8 cellular contexts compared by ENCODE assay signal in genomic region chr16:15024858-15025199, GRCh38. TPM values are rescaled to one million over a fixed set of nuclear protein-coding genes. Genes with fewer than 3 reads are reported as not detected.
A peak's percentile ranks its signal among the peaks of the same experiment; 100 is the strongest.
DNase-seq lines count a peak whose midpoint lies in the region; ATAC-seq and TF ChIP-seq lines count a peak whose summit lies in the region.
"Not testable (repeated sequence)": the region's sequence is repeated elsewhere in the genome, so short reads cannot be mapped to it uniquely, and the experiment has no call there.

No MANE protein-coding gene starts in this region.

- not testable (repeated sequence) for TF ChIP-seq POLR2A in tibial nerve (IDR thresholded peaks at IDR 0.05)

- H3K4me3 Mint-ChIP-seq in CD8-positive, alpha-beta T cell; activated T-cell treated with anti-CD3 and anti-CD28 coated beads, Interleukin-2, amount 50 U/mL, for 72 hours; central memory CD8-positive, alpha-beta T cell; glutamatergic neuron (ENCODE audit: unreplicated experiment); naive thymus-derived CD4-positive, alpha-beta T cell: not testable (repeated sequence)

- peaks cover 77% of the 10 kb centered on the region for H3K36me3 Mint-ChIP-seq in CD8-positive, alpha-beta T cell
- peaks cover 5 to 15% of the 10 kb centered on the region in 2 donors for H3K36me3 Mint-ChIP-seq in activated T-cell treated with anti-CD3 and anti-CD28 coated beads, Interleukin-2, amount 50 U/mL, for 72 hours (ENCODE audit: insufficient read depth in 2 of 2)
- H3K36me3 Mint-ChIP-seq in central memory CD8-positive, alpha-beta T cell (ENCODE audit: insufficient read depth): peaks cover 64% of the 10 kb centered on the region
- not testable (repeated sequence) for H3K36me3 Mint-ChIP-seq in glutamatergic neuron (ENCODE audit: unreplicated experiment)
- peaks cover 4 to 43% (median 26%) of the 10 kb centered on the region in 5 donors for H3K36me3 Mint-ChIP-seq in naive thymus-derived CD4-positive, alpha-beta T cell

- 61 to 78% methylated on average over 1 of the region's 1 CpG for WGBS in tibial nerve, 2 donors

- CTCF ChIA-PET in CD8-positive, alpha-beta T cell (lab: Charles Lee); naive thymus-derived CD4-positive, alpha-beta T cell (lab: Charles Lee): not testable (repeated sequence)

- not testable (repeated sequence) for H3K27me3 Mint-ChIP-seq in CD8-positive, alpha-beta T cell (ENCODE audit: low read depth); activated T-cell treated with anti-CD3 and anti-CD28 coated beads, Interleukin-2, amount 50 U/mL, for 72 hours (ENCODE audit: low read depth); central memory CD8-positive, alpha-beta T cell; glutamatergic neuron (ENCODE audit: unreplicated experiment); naive thymus-derived CD4-positive, alpha-beta T cell

- not testable (repeated sequence) for H3K9me3 ChIP-seq in CD8-positive, alpha-beta T cell (ENCODE audit: low read length); SJSA1 (replicated peaks); naive thymus-derived CD4-positive, alpha-beta T cell (ENCODE audit: control insufficient read depth in 2 of 3, low read length in 3 of 3); skeletal muscle tissue (ENCODE audit: control insufficient read depth in 3 of 3, low read length in 3 of 3); tibial nerve

- not testable (repeated sequence) for H3K4me3 ChIP-seq in CD8-positive, alpha-beta T cell (ENCODE audit: low read depth, low read length); SJSA1; naive thymus-derived CD4-positive, alpha-beta T cell (ENCODE audit: low read length); skeletal muscle tissue (ENCODE audit: low read length in 3 of 3); tibial nerve

- H3K9me3 Mint-ChIP-seq in CD8-positive, alpha-beta T cell; activated T-cell treated with anti-CD3 and anti-CD28 coated beads, Interleukin-2, amount 50 U/mL, for 72 hours; central memory CD8-positive, alpha-beta T cell; glutamatergic neuron (ENCODE audit: unreplicated experiment); naive thymus-derived CD4-positive, alpha-beta T cell: not testable (repeated sequence)

- peak in 1 of 7 experiments; percentile 35 for DNase-seq in CD8-positive, alpha-beta T cell
- not testable (repeated sequence) for DNase-seq in SJSA1 (ENCODE audit: low read depth in 1 of 2, low spot score in 2 of 2); activated T-cell treated with anti-CD3 and anti-CD28 coated beads, Interleukin-2, amount 50 U/mL, for 72 hours; central memory CD8-positive, alpha-beta T cell (ENCODE audit: low spot score in 2 of 2); glutamatergic neuron; naive thymus-derived CD4-positive, alpha-beta T cell; tibial nerve (ENCODE audit: low spot score in 2 of 2)

- H3K27ac ChIP-seq in CD8-positive, alpha-beta T cell (ENCODE audit: low read depth, low read length); naive thymus-derived CD4-positive, alpha-beta T cell (ENCODE audit: low read depth, low read length): not testable (repeated sequence)
- H3K27ac ChIP-seq in SJSA1: peak overlapping the region; percentile 63
- H3K27ac ChIP-seq in skeletal muscle tissue (ENCODE audit: low read depth, low read length): peak overlapping the region; percentile 13
- H3K27ac ChIP-seq in tibial nerve: peak overlapping the region in 3 of 4 donors; percentile 50 to 77 (median 71)

- POLR2A ChIA-PET in CD8-positive, alpha-beta T cell (lab: Charles Lee); naive thymus-derived CD4-positive, alpha-beta T cell (lab: Charles Lee): not testable (repeated sequence)

- peaks cover 22% of the 10 kb centered on the region for H3K36me3 ChIP-seq in CD8-positive, alpha-beta T cell (ENCODE audit: insufficient read depth, low read length)
- H3K36me3 ChIP-seq in SJSA1 (peaks cover 41% of the 10 kb centered on the region), skeletal muscle tissue (ENCODE audit: control insufficient read depth in 3 of 3, insufficient read depth in 3 of 3, low read length in 3 of 3) (peaks cover 15 to 21% (median 20%) of the 10 kb centered on the region in 3 donors), tibial nerve (peaks cover 0 to 64% (median 0%) of the 10 kb centered on the region in 3 donors)
- peaks cover 0 to 51% (median 0%) of the 10 kb centered on the region in 3 experiments for H3K36me3 ChIP-seq in naive thymus-derived CD4-positive, alpha-beta T cell (ENCODE audit: control insufficient read depth in 2 of 3, insufficient read depth in 3 of 3, low read length in 3 of 3)

- ATAC-seq in CD8-positive, alpha-beta T cell; activated T-cell treated with anti-CD3 and anti-CD28 coated beads, Interleukin-2, amount 50 U/mL, for 72 hours (replicated peaks in 1 of 2); central memory CD8-positive, alpha-beta T cell (replicated peaks; ENCODE audit: extremely low read depth, poor library complexity, severe bottlenecking); naive thymus-derived CD4-positive, alpha-beta T cell: not testable (repeated sequence)

- H3K9ac ChIP-seq in skeletal muscle tissue (ENCODE audit: low read depth in 1 of 3, low read length in 3 of 3): not testable (repeated sequence)

- H3K4me1 Mint-ChIP-seq in CD8-positive, alpha-beta T cell (ENCODE audit: low read depth): peaks cover 12% of the 10 kb centered on the region
- not testable (repeated sequence) for H3K4me1 Mint-ChIP-seq in activated T-cell treated with anti-CD3 and anti-CD28 coated beads, Interleukin-2, amount 50 U/mL, for 72 hours (ENCODE audit: low read depth)
- H3K4me1 Mint-ChIP-seq in central memory CD8-positive, alpha-beta T cell: peaks cover 39% of the 10 kb centered on the region
- peaks cover 16% of the 10 kb centered on the region for H3K4me1 Mint-ChIP-seq in glutamatergic neuron (ENCODE audit: low read depth, unreplicated experiment)
- H3K4me1 Mint-ChIP-seq in naive thymus-derived CD4-positive, alpha-beta T cell: peaks cover 7 to 15% (median 14%) of the 10 kb centered on the region in 7 donors

- not testable (repeated sequence) for H3K27me3 ChIP-seq in CD8-positive, alpha-beta T cell (ENCODE audit: insufficient read depth, low read length); SJSA1 (replicated peaks); naive thymus-derived CD4-positive, alpha-beta T cell (ENCODE audit: control insufficient read depth in 2 of 2, insufficient read depth in 2 of 2, low read length in 2 of 2); skeletal muscle tissue (ENCODE audit: control insufficient read depth in 3 of 3, insufficient read depth in 3 of 3, low read length in 3 of 3); tibial nerve

- TF ChIP-seq EP300 in tibial nerve (IDR thresholded peaks at IDR 0.05): not testable (repeated sequence)

- H3K4me1 ChIP-seq in CD8-positive, alpha-beta T cell (ENCODE audit: insufficient read depth, low read length); naive thymus-derived CD4-positive, alpha-beta T cell (ENCODE audit: control insufficient read depth in 2 of 2, insufficient read depth in 2 of 2, low read length in 2 of 2): not testable (repeated sequence)
- H3K4me1 ChIP-seq in SJSA1 (replicated peaks): peaks cover 14% of the 10 kb centered on the region
- H3K4me1 ChIP-seq in skeletal muscle tissue (ENCODE audit: control insufficient read depth in 3 of 3, insufficient read depth in 3 of 3, low read length in 3 of 3): peaks cover 23 to 40% (median 33%) of the 10 kb centered on the region in 3 donors
- H3K4me1 ChIP-seq in tibial nerve: peaks cover 0 to 46% (median 2%) of the 10 kb centered on the region in 4 donors

- peak overlapping the region; percentile 75 for H3K27ac Mint-ChIP-seq in CD8-positive, alpha-beta T cell
- H3K27ac Mint-ChIP-seq in activated T-cell treated with anti-CD3 and anti-CD28 coated beads, Interleukin-2, amount 50 U/mL, for 72 hours: peak overlapping the region; percentile 9
- H3K27ac Mint-ChIP-seq in central memory CD8-positive, alpha-beta T cell (ENCODE audit: low read depth): peak overlapping the region; percentile 77
- H3K27ac Mint-ChIP-seq in glutamatergic neuron (ENCODE audit: unreplicated experiment): peak overlapping the region; percentile 39
- peak overlapping the region in 7 of 9 donors; percentile 3 to 77 (median 55) for H3K27ac Mint-ChIP-seq in naive thymus-derived CD4-positive, alpha-beta T cell

- not testable (repeated sequence) for TF ChIP-seq CTCF in CD8-positive, alpha-beta T cell (IDR thresholded peaks at IDR 0.05); glutamatergic neuron (IDR thresholded peaks at IDR 0.05; ENCODE audit: partially characterized antibody, unreplicated experiment); tibial nerve (IDR thresholded peaks at IDR 0.05)

- intact Hi-C loops in CD8-positive, alpha-beta T cell (cut with DNase I, micrococcal nuclease): loop anchor here in 1 of 2 experiments (5.0 kb wide), 1 partner anchor 63 kb away; no protein-coding TSS in a partner anchor
- intact Hi-C loops in naive thymus-derived CD4-positive, alpha-beta T cell (cut with micrococcal nuclease): not testable (repeated sequence)

RNA-seq across cellular contexts. Expression of gene NTAN1, which starts 31.0 kb away (rescaled TPM):
- total RNA-seq in CD8-positive, alpha-beta T cell: 10 to 100 TPM; 22.8 to 23.3 TPM
- total RNA-seq in SJSA1 (2014; rRNA removed; shearing (Covaris generic)): 73.9 and 93.6 TPM in 2 replicates
- 10 to 100 TPM; 37.8 to 39.1 TPM for total RNA-seq in activated T-cell treated with anti-CD3 and anti-CD28 coated beads, Interleukin-2, amount 50 U/mL, for 72 hours
- total RNA-seq in glutamatergic neuron (ENCODE audit: unreplicated experiment) (71.1 TPM), skeletal muscle tissue (39.7 TPM), tibial nerve (10 to 100 TPM; 64.2 to 99.6 (median 70.3) TPM)
- 10 to 100 TPM; 26.1 to 39.2 (median 28.7) TPM for total RNA-seq in naive thymus-derived CD4-positive, alpha-beta T cell
- polyA plus RNA-seq in naive thymus-derived CD4-positive, alpha-beta T cell: 10 to 100 TPM; 50.3 to 54.0 TPM

RNA-seq across cellular contexts. Expression of gene PDXDC1, which starts 50.0 kb away (rescaled TPM):
- total RNA-seq in CD8-positive, alpha-beta T cell: 10 to 100 TPM; 89.5 to 96.3 TPM
- total RNA-seq in SJSA1 (2014; rRNA removed; shearing (Covaris generic)): 60.8 and 75.9 TPM in 2 replicates
- 10 to 100 TPM; 68.8 to 86.1 TPM for total RNA-seq in activated T-cell treated with anti-CD3 and anti-CD28 coated beads, Interleukin-2, amount 50 U/mL, for 72 hours
- total RNA-seq in glutamatergic neuron (ENCODE audit: unreplicated experiment) (81.3 TPM), skeletal muscle tissue (36.0 TPM), tibial nerve (10 to 100 TPM; 40.6 to 55.1 (median 52.6) TPM)
- 10 to 100 TPM; 50.6 to 79.4 (median 54.9) TPM for total RNA-seq in naive thymus-derived CD4-positive, alpha-beta T cell
- 10 to 100 TPM; 28.6 to 44.5 TPM for polyA plus RNA-seq in naive thymus-derived CD4-positive, alpha-beta T cell

Comparison
In these comparisons a context has a peak if more than half of its experiments do, and no peak if none do; other contexts are left out.
1. H3K27ac Mint-ChIP-seq: peak in every context shown above with its lines; median percentile 77 in central memory CD8-positive, alpha-beta T cell; 75 in CD8-positive, alpha-beta T cell; 55 in naive thymus-derived CD4-positive, alpha-beta T cell; 39 in glutamatergic neuron; 9 in activated T-cell treated with anti-CD3 and anti-CD28 coated beads, Interleukin-2, amount 50 U/mL, for 72 hours.